Comparison of ENCODE assay signal across 17 cellular contexts in the genomic region with DNA sequence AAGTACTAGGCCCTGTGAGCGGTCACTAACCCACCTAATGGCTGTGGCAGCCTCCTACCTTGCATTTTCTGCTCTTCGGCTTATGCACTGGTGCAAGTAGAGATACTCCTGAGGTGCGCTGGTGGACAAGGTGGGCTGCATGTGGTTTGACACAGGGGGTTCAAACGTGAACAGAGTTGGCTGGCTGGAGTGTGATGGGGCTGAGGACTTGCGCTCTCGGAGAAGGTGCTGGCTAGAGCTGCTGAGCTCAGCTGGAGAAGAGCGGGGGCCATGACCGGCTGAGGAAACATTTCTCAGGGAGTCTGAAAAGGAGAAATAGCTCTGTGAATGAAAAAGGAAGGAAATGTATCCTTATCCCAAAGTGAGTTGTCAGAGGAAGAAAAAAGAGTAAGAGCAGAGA.
"Had no signal": no experiment of that assay in that cellular context is flagged by ENCODE, and none has a peak within 500 bp of the region (broad histone marks: within the 10 kb centered on the region; RNA-seq: fewer than 3 reads in every experiment).

No MANE protein-coding gene starts in this region.

- H3K27ac ChIP-seq: gastrocnemius medialis, stomach, uterus had no signal

- H3K36me3 ChIP-seq: uterus had no signal

- DNase-seq: dorsolateral prefrontal cortex; effector CD8-positive, alpha-beta T cell; gastrocnemius medialis; immature natural killer cell; left lung; mesenchymal stem cell; midbrain; stimulated activated naive CD4-positive, alpha-beta T cell; stomach; substantia nigra; upper lobe of left lung; uterus had no signal

- H3K4me3 ChIP-seq: coronary artery, dorsolateral prefrontal cortex, gastrocnemius medialis, left lung, lung, stomach, upper lobe of left lung, uterus had no signal

- H3K9me3 ChIP-seq: gastrocnemius medialis, left lung, stomach, upper lobe of left lung, uterus had no signal

- H3K27me3 ChIP-seq: dorsolateral prefrontal cortex, gastrocnemius medialis, left lung, stomach, upper lobe of left lung, uterus had no signal

- ATAC-seq: esophagus mucosa; gastrocnemius medialis; left lung; natural killer cell treated with Interleukin-12 subunit alpha and Interleukin-12 subunit beta and Interleukin-15 and Interleukin-18, amount 100 ng/mL, for 72 hours; sciatic nerve had no signal
